Comparison of ENCODE assay signal across 9 cellular contexts in genomic region chr5:62538017-62538942, GRCh38. TPM values are rescaled to one million over a fixed set of nuclear protein-coding genes. Genes with fewer than 3 reads are reported as not detected.
DNase-seq lines count a peak whose midpoint lies in the region; ATAC-seq, FAIRE-seq and TF ChIP-seq lines count a peak whose summit lies in the region.
"Had no signal": no experiment of that assay in that cellular context is flagged by ENCODE, and none has a peak within 500 bp of the region (broad histone marks: within the 10 kb centered on the region; RNA-seq: fewer than 3 reads in every experiment).

No MANE protein-coding gene starts in this region.

- in situ Hi-C loops in Caki2 (cut with HindIII; ENCODE audit: low pct_unique_long_range_greater_than_20kb, low sequenced_read_pairs), result no loop called here

- 69 to 91% (median 82%) methylated on average over 9 of the region's 9 CpGs for WGBS in spleen, 5 donors

- H3K36me3 ChIP-seq in RWPE2 (ENCODE audit: low read depth) (peaks cover 28% of the 10 kb centered on the region), spleen (peaks cover 0 to 55% (median 6%) of the 10 kb centered on the region in 6 donors), kidney (ENCODE audit: control insufficient read depth in 1 of 2, insufficient read depth in 2 of 2, low read length in 2 of 2) (no peaks in the 10 kb centered on the region)
- H3K36me3 ChIP-seq: transverse colon had no signal

- no peaks in the 10 kb centered on the region for H3K9me3 ChIP-seq in RWPE2 (ENCODE audit: severe bottlenecking)
- no peaks in the 10 kb centered on the region for H3K9me3 ChIP-seq in spleen
- H3K9me3 ChIP-seq in kidney (ENCODE audit: control insufficient read depth in 1 of 2, low read length in 2 of 2), result no peaks in the 10 kb centered on the region
- H3K9me3 ChIP-seq: transverse colon had no signal

- TF ChIP-seq CTCF in RWPE2 (IDR thresholded peaks at IDR 0.05; ENCODE audit: poor library complexity, severe bottlenecking), result no peak
- no peak for TF ChIP-seq CTCF in spleen (IDR thresholded peaks at IDR 0.05 in 8 of 11, conservative IDR thresholded peaks at IDR 0.05 in 3 of 11)
- no peak for TF ChIP-seq CTCF in kidney (IDR thresholded peaks at IDR 0.05; ENCODE audit: borderline replicate concordance, extremely low read depth, insufficient read depth)

- H3K4me1 ChIP-seq in RWPE2 (ENCODE audit: insufficient read depth, poor library complexity, severe bottlenecking) (no peaks in the 10 kb centered on the region), spleen (no peaks in the 10 kb centered on the region), kidney (ENCODE audit: control insufficient read depth in 1 of 2, insufficient read depth in 1 of 2, low read depth in 1 of 2, low read length in 2 of 2) (no peaks in the 10 kb centered on the region)
- H3K4me1 ChIP-seq: transverse colon had no signal

- ATAC-seq in GM21529 (IDR thresholded peaks at IDR 0.05; ENCODE audit: unreplicated experiment) (peak; percentile 59), RWPE2 (ENCODE audit: low read depth) (peak; percentile 97)

- intact Hi-C loops in spleen (cut with DNase I; ENCODE audit: low total_unique reads) (no loop called here), kidney (cut with DNase I) (no loop called here)

- no peak overlapping the region for H3K9ac ChIP-seq in kidney (ENCODE audit: low read length in 2 of 2)

- no peak for FAIRE-seq in kidney (lab: Jason Lieb, UNC)

- H3K27ac ChIP-seq in RWPE2 (ENCODE audit: poor library complexity, severe bottlenecking), result no peak overlapping the region
- H3K27ac ChIP-seq in spleen, result peak overlapping the region in 4 of 8 donors; percentile 38 to 68 (median 58)
- H3K27ac ChIP-seq in kidney (ENCODE audit: low read depth in 2 of 2, low read length in 2 of 2), result no peak overlapping the region
- H3K27ac ChIP-seq: transverse colon had no signal

- no peak for TF ChIP-seq POLR2A in spleen (IDR thresholded peaks at IDR 0.05)

- no peak overlapping the region for H3K4me3 ChIP-seq in RWPE2 (ENCODE audit: severe bottlenecking)
- no peak overlapping the region for H3K4me3 ChIP-seq in spleen
- no peak overlapping the region for H3K4me3 ChIP-seq in kidney (ENCODE audit: low read length in 2 of 2)
- H3K4me3 ChIP-seq: transverse colon had no signal

- H3K27me3 ChIP-seq in RWPE2 (ENCODE audit: insufficient read depth, poor library complexity, severe bottlenecking) (no peaks in the 10 kb centered on the region), spleen (replicated peaks in 1 of 7) (no peaks in the 10 kb centered on the region)
- H3K27me3 ChIP-seq: transverse colon had no signal

- DNase-seq in Caki2 (ENCODE audit: low read depth) (peak; percentile 32), RWPE2 (ENCODE audit: low spot score) (no peak), glomerular visceral epithelial cell (ENCODE audit: extremely low spot score) (peak; percentile 9), iPS-NIHi11 (ENCODE audit: low spot score) (no peak), spleen (no peak), kidney (no peak)
- DNase-seq in activated CD8-positive, alpha-beta memory T cell treated with anti-CD3 and anti-CD28 coated beads, Interleukin-2, amount 50 U/mL, for 4 hours, result no peak
- DNase-seq: transverse colon had no signal

RNA-seq across cellular contexts. Expression of gene LRRC70, which starts 40.3 kb away (rescaled TPM):
- total RNA-seq in Caki2 (2014; rRNA removed; shearing (Covaris generic); ENCODE audit: low replicate concordance), result not detected in 2 replicates
- total RNA-seq in spleen (10 to 100 TPM in 4 of 7 donors, 1 to 10 TPM in 3; 7.2 to 15.4 (median 11.8) TPM), kidney (3.6 TPM)
- polyA plus RNA-seq in spleen (10 to 100 TPM in 1 of 3 donors, 1 to 10 TPM in 2; 3.9 to 11.4 (median 8.7) TPM), kidney (ENCODE audit: insufficient read depth, low read depth, low replicate concordance) (4.9 TPM)

Comparison
In these comparisons a context has a peak if more than half of its experiments do, and no peak if none do; other contexts are left out.
1. DNase-seq: peak in Caki2 (single experiment) and glomerular visceral epithelial cell (single experiment); none in RWPE2 (single experiment), iPS-NIHi11 (single experiment), spleen (single experiment), kidney (single experiment) and activated CD8-positive, alpha-beta memory T cell treated with anti-CD3 and anti-CD28 coated beads, Interleukin-2, amount 50 U/mL, for 4 hours (single experiment).